ENCODE assay signal across 24 cellular contexts in genomic region chr7:69765879-69766278, GRCh38.
DNase-seq lines count a peak whose midpoint lies in the region; ATAC-seq and TF ChIP-seq lines count a peak whose summit lies in the region.
"Had no signal": no experiment of that assay in that cellular context is flagged by ENCODE, and none has a peak within 500 bp of the region (broad histone marks: within the 10 kb centered on the region; RNA-seq: fewer than 3 reads in every experiment).

No MANE protein-coding gene starts in this region.

- TF ChIP-seq RAD21 in SK-N-SH (IDR thresholded peaks at IDR 0.05; ENCODE audit: low read length) = no peak

- H3K4me1 Mint-ChIP-seq in immature natural killer cell = peaks cover 16 to 38% of the 10 kb centered on the region in 2 donors

- no peaks in the 10 kb centered on the region for H3K36me3 Mint-ChIP-seq in immature natural killer cell
- H3K36me3 Mint-ChIP-seq: CD4-positive, CD25-positive, alpha-beta regulatory T cell had no signal

- no peaks in the 10 kb centered on the region for H3K27me3 Mint-ChIP-seq in immature natural killer cell (ENCODE audit: low read depth in 3 of 3)
- H3K27me3 Mint-ChIP-seq: activated T-cell treated with anti-CD3 and anti-CD28 coated beads, Interleukin-2, amount 50 U/mL, for 24 hours had no signal

- H2AFZ ChIP-seq in SK-N-SH (ENCODE audit: low read depth) = no peak overlapping the region

- no peak overlapping the region for H3K27ac Mint-ChIP-seq in immature natural killer cell
- H3K27ac Mint-ChIP-seq: activated CD8-positive, alpha-beta T cell treated with anti-CD3 and anti-CD28 coated beads, Interleukin-2, amount 10 ng/mL, durations not matched to agents 7 days and 5 days; activated T-cell treated with anti-CD3 and anti-CD28 coated beads, Interleukin-2, amount 50 U/mL, for 24 hours; CD4-positive, CD25-positive, alpha-beta regulatory T cell had no signal

- TF ChIP-seq CTCF in SK-N-SH (IDR thresholded peaks at IDR 0.05) = no peak

- H3K27me3 ChIP-seq in SK-N-SH (ENCODE audit: insufficient read depth) = no peaks in the 10 kb centered on the region
- H3K27me3 ChIP-seq: left lung, tibial artery had no signal

- H3K9me3 Mint-ChIP-seq in immature natural killer cell = no peaks in the 10 kb centered on the region
- H3K9me3 Mint-ChIP-seq: activated T-cell treated with anti-CD3 and anti-CD28 coated beads, Interleukin-2, amount 50 U/mL, for 24 hours had no signal

- CTCF ChIA-PET in SK-N-SH (lab: Yijun Ruan, JAX) = interaction anchor here (1.0 to 1.5 kb wide), 3 partner anchors 9 to 59 kb away, joined by 3 to 4 read pairs (median 4); no protein-coding TSS in a partner anchor

- no peak overlapping the region for H3K4me2 ChIP-seq in SK-N-SH

- H3K36me3 ChIP-seq in SK-N-SH (replicated peaks in 1 of 2; ENCODE audit: control insufficient read depth in 1 of 2, insufficient read depth in 2 of 2, low read length in 1 of 2) = no peaks in the 10 kb centered on the region
- H3K36me3 ChIP-seq: left lung, tibial artery had no signal

- H3K27ac ChIP-seq in SK-N-SH (ENCODE audit: low read depth in 2 of 2, low read length in 1 of 2) = no peak overlapping the region
- H3K27ac ChIP-seq: left lung, psoas muscle, skin epidermis, tibial artery had no signal

- H3K9ac ChIP-seq in SK-N-SH = no peak overlapping the region

- peak overlapping the region in 3 of 5 donors; percentile 1 to 31 (median 1) for H3K4me3 Mint-ChIP-seq in immature natural killer cell
- H3K4me3 Mint-ChIP-seq: activated CD8-positive, alpha-beta T cell treated with anti-CD3 and anti-CD28 coated beads, Interleukin-2, amount 10 ng/mL, durations not matched to agents 7 days and 5 days; activated T-cell treated with anti-CD3 and anti-CD28 coated beads, Interleukin-2, amount 50 U/mL, for 24 hours; CD4-positive, CD25-positive, alpha-beta regulatory T cell had no signal

- 0 out of 2 replicates have a peak, but pooled peaks cover 5% of the 10 kb centered on the region for H3K79me2 ChIP-seq in SK-N-SH (ENCODE audit: insufficient read depth)

- H3K9me2 ChIP-seq in SK-N-SH = no peaks in the 10 kb centered on the region

- no peaks in the 10 kb centered on the region for H3K9me3 ChIP-seq in SK-N-SH
- H3K9me3 ChIP-seq: left lung, psoas muscle, tibial artery had no signal

- ATAC-seq in GM18511 (IDR thresholded peaks at IDR 0.05; ENCODE audit: unreplicated experiment) (peak; percentile 41), GM21390 (IDR thresholded peaks at IDR 0.05; ENCODE audit: unreplicated experiment) (peak; percentile 42), HG03095 (IDR thresholded peaks at IDR 0.05; ENCODE audit: unreplicated experiment) (peak; percentile 57), HG03175 (IDR thresholded peaks at IDR 0.05; ENCODE audit: unreplicated experiment) (no peak)
- ATAC-seq: activated CD8-positive, alpha-beta T cell treated with anti-CD3 and anti-CD28 coated beads, Interleukin-2, amount 10 ng/mL, durations not matched to agents 7 days and 5 days; HepG2; left lung; psoas muscle had no signal

- WGBS in SK-N-SH (ENCODE audit: low lambda C conversion rate) = 90% methylated on average over 2 of the region's 2 CpGs

- no peaks in the 10 kb centered on the region for H3F3A ChIP-seq in SK-N-SH (replicated peaks; ENCODE audit: insufficient read depth)

- POLR2A ChIA-PET in SK-N-SH (lab: Yijun Ruan, JAX) = no interaction called here

- peaks cover 17 to 20% of the 10 kb centered on the region in 2 experiments; a peak in 3 of 4 replicates for H3K4me1 ChIP-seq in SK-N-SH (ENCODE audit: control insufficient read depth in 1 of 2, insufficient read depth in 2 of 2, low read depth in 1 of 2, low read length in 1 of 2)
- H3K4me1 ChIP-seq: left lung, psoas muscle, tibial artery had no signal

- no peak overlapping the region for H3K4me3 ChIP-seq in SK-N-SH (ENCODE audit: low read depth in 2 of 2, low read length in 1 of 2)
- H3K4me3 ChIP-seq: left lung, psoas muscle, skin epidermis, tibial artery had no signal

- DNase-seq in immature natural killer cell (no peak), GOT3 (lab: John Stamatoyannopoulos, UW) (no peak), SK-N-SH (no peak), NCI-H187 (lab: John Stamatoyannopoulos, UW) (no peak)
- DNase-seq: activated CD4-positive, CD25-positive, alpha-beta regulatory T cell treated with anti-CD3 and anti-CD28 coated beads, Interleukin-2, amount 50 U/mL, for 72 hours; activated CD8-positive, alpha-beta T cell treated with anti-CD3 and anti-CD28 coated beads, Interleukin-2, amount 10 ng/mL, durations not matched to agents 7 days and 5 days; activated naive CD4-positive, alpha-beta T cell treated with Interleukin-2 at 50 U/mL for 16 hours; activated T-cell treated with anti-CD3 and anti-CD28 coated beads, Interleukin-2, amount 50 U/mL, for 24 hours; caudate nucleus; DMS53; left lung; NCI-H1417 treated with DMSO at 0.1 percent for 48 hours; NCI-H2171; NCI-H526 treated with DMSO at 0.1 percent for 48 hours; psoas muscle; stimulated activated naive CD4-positive, alpha-beta T cell treated with Interleukin-2 at 50 U/mL for 16 hours; tibial artery had no signal

- no peak for TF ChIP-seq EP300 in SK-N-SH (IDR thresholded peaks at IDR 0.05; ENCODE audit: borderline replicate concordance in 1 of 2, low read depth in 1 of 2, low read length in 1 of 2)

- H4K20me1 ChIP-seq in SK-N-SH (ENCODE audit: insufficient read depth) = peaks cover 31% of the 10 kb centered on the region

TF ChIP-seq in SK-N-SH, 30 proteins besides CTCF, POLR2A, EP300 and RAD21:
- no peak for TF ChIP-seq NRF1 (IDR thresholded peaks at IDR 0.05; ENCODE audit: low read depth, low read length)
